ENCODE assay signal across 32 cellular contexts in genomic region chr7:136012238-136012637, GRCh38.
"Had no signal": no experiment of that assay in that cellular context is flagged by ENCODE, and none has a peak within 500 bp of the region (broad histone marks: within the 10 kb centered on the region; RNA-seq: fewer than 3 reads in every experiment).

No MANE protein-coding gene starts in this region.

- H3K27me3 Mint-ChIP-seq: central memory CD8-positive, alpha-beta T cell; effector memory CD8-positive, alpha-beta T cell had no signal

- H3K27ac ChIP-seq: brain microvascular endothelial cell, esophagus muscularis mucosa, foreskin keratinocyte, gastrocnemius medialis, heart left ventricle had no signal

- H3K9me3 ChIP-seq: esophagus muscularis mucosa, gastrocnemius medialis, heart left ventricle had no signal

- H3K4me3 Mint-ChIP-seq: activated CD4-positive, alpha-beta T cell treated with anti-CD3 and anti-CD28 coated beads, Interleukin-2, amount 10 ng/mL, durations not matched to agents 24 days and 14 days; activated CD8-positive, alpha-beta T cell treated with anti-CD3 and anti-CD28 coated beads, Interleukin-2, amount 10 ng/mL, durations not matched to agents 7 days and 5 days; activated naive CD8-positive, alpha-beta T cell; activated T-cell treated with anti-CD3 and anti-CD28 coated beads, Interleukin-2, amount 50 U/mL, for 24 hours; central memory CD8-positive, alpha-beta T cell; effector memory CD8-positive, alpha-beta T cell had no signal

- H3K27me3 ChIP-seq: brain microvascular endothelial cell, esophagus muscularis mucosa, gastrocnemius medialis, heart left ventricle had no signal

- H3K4me3 ChIP-seq: esophagus muscularis mucosa, gastrocnemius medialis had no signal

- H3K4me1 ChIP-seq: foreskin keratinocyte, heart left ventricle had no signal

- DNase-seq: activated CD4-positive, alpha-beta memory T cell treated with anti-CD3 and anti-CD28 coated beads for 36 hours; activated CD4-positive, alpha-beta T cell treated with anti-CD3 and anti-CD28 coated beads for 36 hours; activated CD4-positive, alpha-beta T cell treated with anti-CD3 and anti-CD28 coated beads, Interleukin-2, amount 10 ng/mL, durations not matched to agents 24 days and 14 days; activated CD4-positive, CD25-positive, alpha-beta regulatory T cell; activated CD4-positive, CD25-positive, alpha-beta regulatory T cell treated with anti-CD3 and anti-CD28 coated beads, Interleukin-2, amount 50 U/mL, for 72 hours; activated CD8-positive, alpha-beta memory T cell treated with anti-CD3 and anti-CD28 coated beads, Interleukin-2, amount 10 ng/mL, durations not matched to agents 7 days and 5 days; activated CD8-positive, alpha-beta memory T cell treated with anti-CD3 and anti-CD28 coated beads, Interleukin-2, amount 50 U/mL, for 4 hours; activated CD8-positive, alpha-beta T cell treated with anti-CD3 and anti-CD28 coated beads, Interleukin-2, amount 10 ng/mL, durations not matched to agents 7 days and 5 days; activated effector memory CD4-positive, alpha-beta T cell treated with Interleukin-2 at 50 U/mL for 16 hours; activated gamma-delta T cell treated with Interleukin-2 at 50 U/mL for 16 hours; activated naive CD4-positive, alpha-beta T cell treated with anti-CD3 and anti-CD28 coated beads, Interleukin-2, amount 50 U/mL, for 16 hours; activated naive CD4-positive, alpha-beta T cell treated with Interleukin-2 at 50 U/mL for 16 hours; activated T-cell treated with anti-CD3 and anti-CD28 coated beads for 4 hours; activated T-cell treated with anti-CD3 and anti-CD28 coated beads, Interleukin-2, amount 50 U/mL, for 24 hours; activated T-cell treated with anti-CD3 and anti-CD28 coated beads, Interleukin-2, amount 50 U/mL, for 72 hours; amniotic stem cell; anterior cingulate cortex; brain microvascular endothelial cell; cortex of kidney; dermis blood vessel endothelial cell; effector CD4-positive, alpha-beta T cell; effector memory CD8-positive, alpha-beta T cell; erythroblast; foreskin keratinocyte; gastrocnemius medialis; glutamatergic neuron; heart left ventricle; T-helper 1 cell; T-helper 2 cell had no signal

- H3K27ac Mint-ChIP-seq: activated CD4-positive, alpha-beta memory T cell treated with anti-CD3 and anti-CD28 coated beads for 36 hours; activated CD4-positive, alpha-beta T cell treated with anti-CD3 and anti-CD28 coated beads for 36 hours; activated CD4-positive, alpha-beta T cell treated with anti-CD3 and anti-CD28 coated beads, Interleukin-2, amount 10 ng/mL, durations not matched to agents 24 days and 14 days; activated CD8-positive, alpha-beta memory T cell treated with anti-CD3 and anti-CD28 coated beads, Interleukin-2, amount 10 ng/mL, durations not matched to agents 7 days and 5 days; activated CD8-positive, alpha-beta T cell treated with anti-CD3 and anti-CD28 coated beads, Interleukin-2, amount 10 ng/mL, durations not matched to agents 7 days and 5 days; activated naive CD8-positive, alpha-beta T cell; activated T-cell treated with anti-CD3 and anti-CD28 coated beads, Interleukin-2, amount 50 U/mL, for 24 hours; effector memory CD8-positive, alpha-beta T cell had no signal

- ATAC-seq: activated CD4-positive, alpha-beta T cell treated with anti-CD3 and anti-CD28 coated beads for 36 hours; activated CD8-positive, alpha-beta memory T cell treated with anti-CD3 and anti-CD28 coated beads, Interleukin-2, amount 10 ng/mL, durations not matched to agents 7 days and 5 days; activated CD8-positive, alpha-beta T cell treated with anti-CD3 and anti-CD28 coated beads, Interleukin-2, amount 10 ng/mL, durations not matched to agents 7 days and 5 days; activated T-cell treated with anti-CD3 and anti-CD28 coated beads, Interleukin-2, amount 50 U/mL, for 72 hours; effector memory CD8-positive, alpha-beta T cell; foreskin keratinocyte; gastrocnemius medialis; heart left ventricle had no signal

- H3K9me3 Mint-ChIP-seq: activated CD4-positive, alpha-beta memory T cell treated with anti-CD3 and anti-CD28 coated beads for 36 hours; activated CD4-positive, alpha-beta T cell treated with anti-CD3 and anti-CD28 coated beads, Interleukin-2, amount 10 ng/mL, durations not matched to agents 24 days and 14 days; activated T-cell treated with anti-CD3 and anti-CD28 coated beads, Interleukin-2, amount 50 U/mL, for 24 hours; activated T-cell treated with anti-CD3 and anti-CD28 coated beads, Interleukin-2, amount 50 U/mL, for 72 hours; central memory CD8-positive, alpha-beta T cell; effector memory CD8-positive, alpha-beta T cell had no signal

- H3K36me3 Mint-ChIP-seq: activated CD4-positive, alpha-beta memory T cell treated with anti-CD3 and anti-CD28 coated beads for 36 hours; activated CD8-positive, alpha-beta memory T cell treated with anti-CD3 and anti-CD28 coated beads, Interleukin-2, amount 10 ng/mL, durations not matched to agents 7 days and 5 days; activated naive CD8-positive, alpha-beta T cell had no signal

- H3K36me3 ChIP-seq: brain microvascular endothelial cell, esophagus muscularis mucosa, gastrocnemius medialis, heart left ventricle had no signal
